ENCODE assay signal across 8 cellular contexts in genomic region chr10:45971742-45972105, GRCh38. TPM values are rescaled to one million over a fixed set of nuclear protein-coding genes. Genes with fewer than 3 reads are reported as not detected.
DNase-seq lines count a peak whose midpoint lies in the region; ATAC-seq and TF ChIP-seq lines count a peak whose summit lies in the region.
"Not testable (repeated sequence)": the region's sequence is repeated elsewhere in the genome, so short reads cannot be mapped to it uniquely, and the experiment has no call there.

No MANE protein-coding gene starts in this region.

- H3K9me3 ChIP-seq in SK-N-SH; body of pancreas; right cardiac atrium (ENCODE audit: control insufficient read depth, low read length); neural cell (ENCODE audit: low read length); upper lobe of right lung: not testable (repeated sequence)

- TF ChIP-seq RAD21 in SK-N-SH (IDR thresholded peaks at IDR 0.05; ENCODE audit: low read length); neural cell (conservative IDR thresholded peaks at IDR 0.05): not testable (repeated sequence)

- 0% methylated on average over 3 of the region's 25 CpGs for WGBS in SK-N-SH (ENCODE audit: low lambda C conversion rate)
- WGBS in body of pancreas, 2 donors = 0% methylated on average over 6 of the region's 25 CpGs; no CpG with 5 or more reads in 1 of the 2 donors
- WGBS in right cardiac atrium = under 1% methylated on average over 25 of the region's 25 CpGs

- not testable (repeated sequence) for TF ChIP-seq POLR2A in body of pancreas (IDR thresholded peaks at IDR 0.05)

- TF ChIP-seq EP300 in SK-N-SH (IDR thresholded peaks at IDR 0.05; ENCODE audit: borderline replicate concordance in 1 of 2, low read depth in 1 of 2, low read length in 1 of 2); neural cell (conservative IDR thresholded peaks at IDR 0.05; ENCODE audit: poor library complexity, severe bottlenecking): not testable (repeated sequence)

- H3K27me3 ChIP-seq in SK-N-SH (ENCODE audit: insufficient read depth); body of pancreas; right cardiac atrium (ENCODE audit: control insufficient read depth, insufficient read depth); neural cell (ENCODE audit: insufficient read depth, low read depth, low read length); upper lobe of right lung: not testable (repeated sequence)

- H3K79me2 ChIP-seq in SK-N-SH (ENCODE audit: insufficient read depth) = peaks cover 80% of the 10 kb centered on the region
- peaks cover 23% of the 10 kb centered on the region for H3K79me2 ChIP-seq in neural cell (replicated peaks; ENCODE audit: insufficient read depth, low read length)

- not testable (repeated sequence) for TF ChIP-seq CTCF in SK-N-SH (IDR thresholded peaks at IDR 0.05); body of pancreas (IDR thresholded peaks at IDR 0.05); upper lobe of right lung (IDR thresholded peaks at IDR 0.05)
- TF ChIP-seq CTCF in neural cell (IDR thresholded peaks at IDR 0.05; ENCODE audit: poor library complexity, severe bottlenecking) = peak; percentile 36

- peak overlapping the region; percentile 90 for H3K4me2 ChIP-seq in SK-N-SH
- not testable (repeated sequence) for H3K4me2 ChIP-seq in neural cell (ENCODE audit: low read length)

- CTCF ChIA-PET in SK-N-SH (lab: Yijun Ruan, JAX) = not testable (repeated sequence)

- DNase-seq in SK-N-SH (peak; percentile 24), body of pancreas (peak in 2 of 4 donors; percentile 5 to 12), right cardiac atrium (peak in 1 of 3 donors; percentile 43)
- not testable (repeated sequence) for DNase-seq in upper lobe of right lung

- POLR2A ChIA-PET in SK-N-SH (lab: Yijun Ruan, JAX) = not testable (repeated sequence)

- ATAC-seq in GM21717 (IDR thresholded peaks at IDR 0.05; ENCODE audit: unreplicated experiment) (peak; percentile 29), HG03378 (IDR thresholded peaks at IDR 0.05; ENCODE audit: unreplicated experiment) (peak; percentile 37), body of pancreas (peak; percentile 28), right cardiac atrium (peak; percentile 55 to 58), upper lobe of right lung (peak; percentile 42)

- not testable (repeated sequence) for H4K20me1 ChIP-seq in SK-N-SH (ENCODE audit: insufficient read depth); neural cell (ENCODE audit: insufficient read depth)

- H3K9ac ChIP-seq in SK-N-SH (peak overlapping the region; percentile 80), neural cell (ENCODE audit: low read length) (peak overlapping the region; percentile 66)

- intact Hi-C loops in body of pancreas (cut with DNase I); right cardiac atrium (cut with DNase I); upper lobe of right lung (cut with DNase I): not testable (repeated sequence)

- not testable (repeated sequence) for H3K4me1 ChIP-seq in SK-N-SH (ENCODE audit: control insufficient read depth in 1 of 2, insufficient read depth in 2 of 2, low read depth in 1 of 2, low read length in 1 of 2); right cardiac atrium (ENCODE audit: control insufficient read depth, insufficient read depth, low read length)
- H3K4me1 ChIP-seq in body of pancreas (peaks cover 26% of the 10 kb centered on the region), upper lobe of right lung (peaks cover 17% of the 10 kb centered on the region)

- H3K36me3 ChIP-seq in SK-N-SH (replicated peaks in 1 of 2; ENCODE audit: control insufficient read depth in 1 of 2, insufficient read depth in 2 of 2, low read length in 1 of 2); body of pancreas (replicated peaks in 1 of 2; ENCODE audit: insufficient read depth in 1 of 2, low read depth in 2 of 2); neural cell (ENCODE audit: insufficient read depth, low read length); upper lobe of right lung: not testable (repeated sequence)

- peak overlapping the region; percentile 60 to 62 for H3K27ac ChIP-seq in SK-N-SH (ENCODE audit: low read depth in 2 of 2, low read length in 1 of 2)
- H3K27ac ChIP-seq in body of pancreas = peak overlapping the region; percentile 37 to 80 (median 54)
- not testable (repeated sequence) for H3K27ac ChIP-seq in right cardiac atrium (ENCODE audit: low read length)
- H3K27ac ChIP-seq in neural cell (ENCODE audit: low read length) = peak overlapping the region; percentile 59
- peak overlapping the region; percentile 76 for H3K27ac ChIP-seq in upper lobe of right lung

- peak overlapping the region; percentile 83; the same call in 1 of the 2 replicates for H2AFZ ChIP-seq in SK-N-SH (ENCODE audit: low read depth)
- not testable (repeated sequence) for H2AFZ ChIP-seq in neural cell (ENCODE audit: low read depth, low read length)

- peak overlapping the region; percentile 100 for H3K4me3 ChIP-seq in GM08714 (ENCODE audit: low read length)
- peak overlapping the region; percentile 67 to 90 for H3K4me3 ChIP-seq in SK-N-SH (ENCODE audit: low read depth in 2 of 2, low read length in 1 of 2)
- peak overlapping the region; percentile 70 to 88 for H3K4me3 ChIP-seq in body of pancreas
- H3K4me3 ChIP-seq in right cardiac atrium (ENCODE audit: low read length) = peak overlapping the region; percentile 68
- peak overlapping the region; percentile 68 for H3K4me3 ChIP-seq in neural cell (ENCODE audit: low read length)
- peak overlapping the region; percentile 85 for H3K4me3 ChIP-seq in upper lobe of right lung

- H3F3A ChIP-seq in SK-N-SH (replicated peaks; ENCODE audit: insufficient read depth); neural cell (ENCODE audit: insufficient read depth, low read length, poor library complexity, severe bottlenecking): not testable (repeated sequence)

- H3K9me2 ChIP-seq in SK-N-SH; neural cell (ENCODE audit: insufficient read depth, low read length): not testable (repeated sequence)

RNA-seq across cellular contexts. Expression of gene TIMM23, which starts 0.6 kb away (rescaled TPM):
- polyA plus RNA-seq in SK-N-SH (2012; rRNA removed) (87.0 and 96.4 TPM in 2 replicates), right cardiac atrium (117 TPM), neural cell (58.0 and 67.0 TPM in 2 replicates)
- 111 and 139 TPM in 2 replicates for polyA plus RNA-seq in SK-N-SH (2012; cell fraction: cytosol; rRNA removed)
- 25.1 and 42.9 TPM in 2 replicates for polyA plus RNA-seq in SK-N-SH (2012; cell fraction: nucleus; rRNA removed)
- total RNA-seq in body of pancreas (10 to 100 TPM; 18.7 to 34.9 TPM), right cardiac atrium (10 to 100 TPM; 61.2 to 75.7 (median 68.3) TPM), upper lobe of right lung (35.8 TPM)
- 50.6 and 61.7 TPM in 2 replicates for polyA minus RNA-seq in neural cell

RNA-seq across cellular contexts. Expression of gene NCOA4, which starts 58.7 kb away (rescaled TPM):
- polyA plus RNA-seq in SK-N-SH (2012; rRNA removed) = 30.3 and 44.9 TPM in 2 replicates
- 46.0 and 47.0 TPM in 2 replicates for polyA plus RNA-seq in SK-N-SH (2012; cell fraction: cytosol; rRNA removed)
- 16.1 and 30.8 TPM in 2 replicates for polyA plus RNA-seq in SK-N-SH (2012; cell fraction: nucleus; rRNA removed)
- total RNA-seq in body of pancreas = 10 to 100 TPM; 60.2 to 80.1 TPM
- total RNA-seq in right cardiac atrium = 100 to 1,000 TPM; 173 to 233 (median 222) TPM
- 93.7 TPM for polyA plus RNA-seq in right cardiac atrium
- polyA plus RNA-seq in neural cell = 113 and 131 TPM in 2 replicates
- polyA minus RNA-seq in neural cell = 240 and 245 TPM in 2 replicates
- 187 TPM for total RNA-seq in upper lobe of right lung
